8 cellular contexts compared by ENCODE assay signal in genomic region chr19:18571564-18572344, GRCh38. TPM values are rescaled to one million over a fixed set of nuclear protein-coding genes. Genes with fewer than 3 reads are reported as not detected.
DNase-seq lines count a peak whose midpoint lies in the region; ATAC-seq and TF ChIP-seq lines count a peak whose summit lies in the region.

Gene UBA52 (plus strand): TSS chr19:18571857. CDS start chr19:18573301, 1,444 bp downstream.

- H3K4me1 ChIP-seq in BLaER1 treated with 17β-estradiol and CSF1 and Interleukin-3, amounts not matched to agents 10 nM and 100 nM: peaks cover 14 to 39% (median 33%) of the 10 kb centered on the region in 10 experiments
- peaks cover 16 to 21% of the 10 kb centered on the region in 2 donors for H3K4me1 ChIP-seq in left lung

- H4K20me1 ChIP-seq in BLaER1 treated with 17β-estradiol and CSF1 and Interleukin-3, amounts not matched to agents 10 nM and 100 nM: peaks cover 42 to 51% (median 50%) of the 10 kb centered on the region in 11 experiments

- no peaks in the 10 kb centered on the region for H3K9me3 ChIP-seq in BLaER1 treated with 17β-estradiol and CSF1 and Interleukin-3, amounts not matched to agents 10 nM and 100 nM (replicated peaks in 1 of 11)
- no peaks in the 10 kb centered on the region for H3K9me3 ChIP-seq in left lung

- intact Hi-C loops in left lung (cut with DNase I): no loop called here

- H3K36me3 ChIP-seq in BLaER1 treated with 17β-estradiol and CSF1 and Interleukin-3, amounts not matched to agents 10 nM and 100 nM: peaks cover 66 to 81% (median 76%) of the 10 kb centered on the region in 11 experiments
- H3K36me3 ChIP-seq in left lung: peaks cover 0 to 71% of the 10 kb centered on the region in 2 donors

- peak within 1 kb of the TSS; percentile 89 to 97 (median 92) for H3K27ac ChIP-seq in BLaER1 treated with 17β-estradiol and CSF1 and Interleukin-3, amounts not matched to agents 10 nM and 100 nM
- H3K27ac ChIP-seq in left lung: peak within 1 kb of the TSS; percentile 64 to 94

- peak within 1 kb of the TSS; percentile 93 to 99 (median 96) for H3K9ac ChIP-seq in BLaER1 treated with 17β-estradiol and CSF1 and Interleukin-3, amounts not matched to agents 10 nM and 100 nM

- H3K27me3 ChIP-seq in BLaER1 treated with 17β-estradiol and CSF1 and Interleukin-3, amounts not matched to agents 10 nM and 100 nM: no peaks in the 10 kb centered on the region
- H3K27me3 ChIP-seq in left lung: no peaks in the 10 kb centered on the region

- peak; percentile 82 for ATAC-seq in GM19328 (IDR thresholded peaks at IDR 0.05; ENCODE audit: unreplicated experiment)
- peak; percentile 87 for ATAC-seq in HG03520 (IDR thresholded peaks at IDR 0.05; ENCODE audit: unreplicated experiment)
- peak; percentile 98 for ATAC-seq in left lung

- peak within 1 kb of the TSS; percentile 88 to 99 (median 97) for H3K4me2 ChIP-seq in BLaER1 treated with 17β-estradiol and CSF1 and Interleukin-3, amounts not matched to agents 10 nM and 100 nM

- DNase-seq in NCI-H748 (lab: John Stamatoyannopoulos, UW; ENCODE audit: unreplicated experiment) (peak; percentile 97), cortex of kidney (lab: John Stamatoyannopoulos, UW) (peak; percentile 47), left lung (peak; percentile 97 to 99)
- DNase-seq in activated CD4-positive, alpha-beta T cell treated with anti-CD3 and anti-CD28 coated beads, Interleukin-2, amount 50 U/mL, for 1 hour: peak; percentile 99
- DNase-seq in stimulated activated CD4-positive, alpha-beta T cell treated with anti-CD3 and anti-CD28 coated beads, Interleukin-2, amount 100 ng/mL, for 48 hours: peak; percentile 98 to 99

- peak within 1 kb of the TSS; percentile 84 to 98 (median 92) for H3K4me3 ChIP-seq in BLaER1 treated with 17β-estradiol and CSF1 and Interleukin-3, amounts not matched to agents 10 nM and 100 nM
- H3K4me3 ChIP-seq in left lung: peak within 1 kb of the TSS; percentile 79 to 89

- no peak for TF ChIP-seq CTCF in left lung (IDR thresholded peaks at IDR 0.05)

RNA-seq across cellular contexts. Expression of gene UBA52, which starts in this region (rescaled TPM):
- 100 to 1,000 TPM; 922 to 971 TPM for total RNA-seq in left lung

Comparison
In these comparisons a context has a peak if more than half of its experiments do, and no peak if none do; other contexts are left out.
1. Peak in every context shown above with its lines: DNase-seq, ATAC-seq, H3K4me3 ChIP-seq and H3K27ac ChIP-seq.
2. DNase-seq: peak in every context shown above with its lines; median percentile 99 in activated CD4-positive, alpha-beta T cell treated with anti-CD3 and anti-CD28 coated beads, Interleukin-2, amount 50 U/mL, for 1 hour; 98 in stimulated activated CD4-positive, alpha-beta T cell treated with anti-CD3 and anti-CD28 coated beads, Interleukin-2, amount 100 ng/mL, for 48 hours; 98 in left lung; 97 in NCI-H748; 47 in cortex of kidney.